Comparison of ENCODE assay signal across 10 cellular contexts in the genomic region with DNA sequence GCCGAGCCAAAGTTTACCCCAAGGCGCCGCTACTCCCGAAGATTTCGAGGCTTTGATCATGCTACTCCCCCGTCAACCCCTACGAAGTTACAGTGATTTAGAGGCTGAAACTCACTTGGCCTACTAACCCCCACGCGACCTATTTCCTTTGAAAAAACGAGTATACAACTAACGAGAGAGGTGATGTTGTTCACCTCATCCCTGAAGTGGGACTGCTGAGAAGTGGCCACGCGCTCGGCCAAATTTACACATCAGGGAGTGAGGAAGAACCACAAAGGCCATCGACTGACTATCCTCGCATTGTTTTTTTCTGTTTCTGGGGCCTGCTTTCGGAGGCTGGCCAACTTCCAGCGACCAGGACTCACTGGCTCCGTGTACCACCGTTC. TPM values are rescaled to one million over a fixed set of nuclear protein-coding genes. Genes with fewer than 3 reads are reported as not detected.
DNase-seq lines count a peak whose midpoint lies in the region; ATAC-seq and TF ChIP-seq lines count a peak whose summit lies in the region.
"Had no signal": no experiment of that assay in that cellular context is flagged by ENCODE, and none has a peak within 500 bp of the region (broad histone marks: within the 10 kb centered on the region; RNA-seq: fewer than 3 reads in every experiment).

No MANE protein-coding gene starts in this region.

- POLR2A ChIA-PET in PC-3 (lab: Charles Lee; ENCODE audit: unreplicated experiment): no interaction called here

- H3K36me3 ChIP-seq in brain microvascular endothelial cell (replicated peaks) (no peaks in the 10 kb centered on the region), mesendoderm (ENCODE audit: control insufficient read depth, insufficient read depth, low read length) (no peaks in the 10 kb centered on the region), PC-3 (ENCODE audit: low read depth, low read length) (no peaks in the 10 kb centered on the region)

- DNase-seq in CD14-positive monocyte (ENCODE audit: low spot score) (no peak), HFFc6 (no peak), brain microvascular endothelial cell (no peak), mesendoderm (no peak), NCI-H2107 treated with DMSO at 0.1 percent for 48 hours (lab: John Stamatoyannopoulos, UW; ENCODE audit: unreplicated experiment) (no peak), NK-92 (lab: John Stamatoyannopoulos, UW; ENCODE audit: unreplicated experiment) (no peak), PC-3 (no peak)
- DNase-seq: NCI-H2171 treated with DMSO at 0.1 percent for 48 hours, PC-9 had no signal

- H3K4ac ChIP-seq in mesendoderm (ENCODE audit: low read depth, low read length): no peak overlapping the region

- no CpG with 5 or more reads among the region's 20 CpGs for WGBS in mesendoderm (ENCODE audit: extremely low coverage, insufficient coverage, low lambda C conversion rate)

- H3K9me3 ChIP-seq in PC-3 (ENCODE audit: low read length): no peaks in the 10 kb centered on the region

- H4K5ac ChIP-seq in mesendoderm (ENCODE audit: low read length): no peak overlapping the region

- no peak overlapping the region for H2BK120ac ChIP-seq in mesendoderm (ENCODE audit: low read depth, low read length)

- no peaks in the 10 kb centered on the region for H3K4me1 ChIP-seq in mesendoderm (ENCODE audit: control insufficient read depth, low read depth, low read length)
- no peaks in the 10 kb centered on the region for H3K4me1 ChIP-seq in PC-3 (ENCODE audit: insufficient read depth, low read length)

- H3K9me3 Mint-ChIP-seq in CD14-positive monocyte: peaks cover 0 to 17% (median 12%) of the 10 kb centered on the region in 7 donors
- no peaks in the 10 kb centered on the region for H3K9me3 Mint-ChIP-seq in HFFc6

- ATAC-seq in GM21786 (IDR thresholded peaks at IDR 0.05; ENCODE audit: unreplicated experiment) (no peak), PC-3 (no peak)

- H3K4me3 ChIP-seq in brain microvascular endothelial cell (ENCODE audit: low read depth, low read length) (peak overlapping the region; percentile 29), mesendoderm (ENCODE audit: low read length) (no peak overlapping the region), PC-3 (ENCODE audit: low read length) (no peak overlapping the region)
- H3K4me3 ChIP-seq: PC-9 had no signal

- no peak overlapping the region for H2AFZ ChIP-seq in PC-3 (ENCODE audit: low read length)
- H2AFZ ChIP-seq: PC-9 had no signal

- H3K36me3 Mint-ChIP-seq in CD14-positive monocyte (no peaks in the 10 kb centered on the region), HFFc6 (ENCODE audit: low read depth) (no peaks in the 10 kb centered on the region)

- H3K4me3 Mint-ChIP-seq in CD14-positive monocyte (peak overlapping the region; percentile 66 to 82), HFFc6 (peak overlapping the region; percentile 42; the same call in 1 of the 2 replicates)

- H3K9ac ChIP-seq in mesendoderm (ENCODE audit: low read length) (no peak overlapping the region), PC-3 (ENCODE audit: low read length) (no peak overlapping the region)

- no peaks in the 10 kb centered on the region for H3K27me3 ChIP-seq in brain microvascular endothelial cell (replicated peaks)
- no peaks in the 10 kb centered on the region for H3K27me3 ChIP-seq in mesendoderm (ENCODE audit: insufficient read depth, low read length, poor library complexity)
- no peaks in the 10 kb centered on the region for H3K27me3 ChIP-seq in PC-3 (ENCODE audit: low read length)

- H2BK15ac ChIP-seq in mesendoderm (replicated peaks; ENCODE audit: low read depth): no peak overlapping the region

- H3K23ac ChIP-seq in mesendoderm (ENCODE audit: low read length): no peak overlapping the region

- H3K18ac ChIP-seq in mesendoderm (ENCODE audit: low read length): no peak overlapping the region

- intact Hi-C loops in CD14-positive monocyte (cut with micrococcal nuclease): no loop called here
- intact Hi-C loops in PC-3 (cut with micrococcal nuclease): no loop called here

- no peaks in the 10 kb centered on the region for H3K79me2 ChIP-seq in mesendoderm (ENCODE audit: control insufficient read depth, insufficient read depth, low read length)
- H3K79me2 ChIP-seq in PC-3 (ENCODE audit: low read length): no peaks in the 10 kb centered on the region

- CTCF ChIA-PET in PC-3 (lab: Charles Lee): no interaction called here

- H3K27ac Mint-ChIP-seq in CD14-positive monocyte: peak overlapping the region in 2 of 7 donors; percentile 23 to 53
- no peak overlapping the region for H3K27ac Mint-ChIP-seq in HFFc6

- no peak overlapping the region for H3K56ac ChIP-seq in mesendoderm (ENCODE audit: low read length)

- no peak overlapping the region for H4K8ac ChIP-seq in mesendoderm (ENCODE audit: low read depth, low read length)

- in situ Hi-C loops in brain microvascular endothelial cell (cut with HindIII; ENCODE audit: low pct_ligation_motif_present, low sequenced_read_pairs): no loop called here

- H3K4me1 Mint-ChIP-seq in CD14-positive monocyte (peaks cover 12% of the 10 kb centered on the region), HFFc6 (ENCODE audit: low read depth) (no peaks in the 10 kb centered on the region)

- H3K9me2 ChIP-seq in PC-3 (replicated peaks; ENCODE audit: low read length): no peaks in the 10 kb centered on the region

- no peaks in the 10 kb centered on the region for H3F3A ChIP-seq in PC-3 (ENCODE audit: low read length, unreplicated experiment)

- H2BK5ac ChIP-seq in mesendoderm (ENCODE audit: low read length): no peak overlapping the region

- no peak overlapping the region for H2AK5ac ChIP-seq in mesendoderm (ENCODE audit: low read length)

- no TSS peak for BruUV-seq in PC-3 (replicated peaks; lab: Mats Ljungman, UMichigan)

- H3K27me3 Mint-ChIP-seq in CD14-positive monocyte (ENCODE audit: low read depth in 3 of 3) (peaks cover 22 to 35% (median 34%) of the 10 kb centered on the region in 3 donors), HFFc6 (ENCODE audit: insufficient read depth) (peaks cover 5% of the 10 kb centered on the region; the same call in 1 of the 2 replicates)

- TF ChIP-seq CTCF in CD14-positive monocyte (IDR thresholded peaks at IDR 0.05): no peak
- no peak for TF ChIP-seq CTCF in HFFc6 (IDR thresholded peaks at IDR 0.05)
- TF ChIP-seq CTCF in brain microvascular endothelial cell (IDR thresholded peaks at IDR 0.05; ENCODE audit: low read depth, low read length, missing control alignments): no peak
- TF ChIP-seq CTCF in PC-3 (conservative IDR thresholded peaks at IDR 0.05; ENCODE audit: low read depth, low read length): no peak

- peak overlapping the region; percentile 15 for H3K4me2 ChIP-seq in mesendoderm (ENCODE audit: low read length)
- no peak overlapping the region for H3K4me2 ChIP-seq in PC-3 (ENCODE audit: low read length)
- H3K4me2 ChIP-seq: PC-9 had no signal

- H3K79me1 ChIP-seq in mesendoderm (ENCODE audit: low read length): no peaks in the 10 kb centered on the region

- H4K20me1 ChIP-seq in PC-3 (ENCODE audit: low read length): no peaks in the 10 kb centered on the region

- H3K27ac ChIP-seq in brain microvascular endothelial cell: no peak overlapping the region
- H3K27ac ChIP-seq in mesendoderm (ENCODE audit: low read depth, low read length): no peak overlapping the region
- no peak overlapping the region for H3K27ac ChIP-seq in PC-3 (ENCODE audit: low read length)
- H3K27ac ChIP-seq: PC-9 had no signal

RNA-seq across cellular contexts. Expression of a gene that starts 37.7 kb away (rescaled TPM):
- 10 to 100 TPM; 39.4 to 43.6 TPM for polyA plus RNA-seq in CD14-positive monocyte
- total RNA-seq in HFFc6 (2021; fragmentation: NEBNext Ultra II Directional; extraction: Animal tissue kit (Norgen Biotek cat#: 25700)): 100 to 1,000 TPM; 145 to 161 (median 151) TPM
- 252 TPM for polyA plus RNA-seq in mesendoderm (2013, experiment 1 of 2)
- polyA plus RNA-seq in mesendoderm (2013, experiment 2 of 2): 246 TPM
- total RNA-seq in PC-3 (2014; rRNA removed): 248 and 253 TPM in 2 replicates
